Comparison of ENCODE assay signal across 12 cellular contexts in genomic region chr7:47481656-47482012, GRCh38.
DNase-seq lines count a peak whose midpoint lies in the region; ATAC-seq, FAIRE-seq and TF ChIP-seq lines count a peak whose summit lies in the region.
"Had no signal": no experiment of that assay in that cellular context is flagged by ENCODE, and none has a peak within 500 bp of the region (broad histone marks: within the 10 kb centered on the region; RNA-seq: fewer than 3 reads in every experiment).

No MANE protein-coding gene starts in this region.

- FAIRE-seq in small intestine (lab: Jason Lieb, UNC) = no peak

- H3K27me3 ChIP-seq in HCT116 (ENCODE audit: insufficient read depth, low read length) (no peaks in the 10 kb centered on the region), left lung (no peaks in the 10 kb centered on the region), small intestine (ENCODE audit: control insufficient read depth in 2 of 2, insufficient read depth in 2 of 2, low read length in 2 of 2) (no peaks in the 10 kb centered on the region)
- no peaks in the 10 kb centered on the region for H3K27me3 ChIP-seq in CD8-positive, alpha-beta memory T cell (ENCODE audit: insufficient read depth, low read length, poor library complexity, severe bottlenecking)

- H3K4me3 Mint-ChIP-seq in activated B cell treated with CpG ODN at 0.5 μM for 24 hours = peak overlapping the region; percentile 75
- no peak overlapping the region for H3K4me3 Mint-ChIP-seq in CD8-positive, alpha-beta memory T cell
- H3K4me3 Mint-ChIP-seq: T-helper 1 cell treated with Interleukin-12 subunit alpha and Interleukin-12 subunit beta and Interleukin-4 antibody, amounts not matched to agents 30 μg/mL and 1 μg/mL, for 36 hours had no signal

- H3K9me3 ChIP-seq in HCT116 (ENCODE audit: control insufficient read depth in 1 of 2, insufficient read depth in 1 of 2, low read depth in 1 of 2, low read length in 2 of 2) (no peaks in the 10 kb centered on the region), left lung (no peaks in the 10 kb centered on the region), small intestine (ENCODE audit: control insufficient read depth, low read depth) (no peaks in the 10 kb centered on the region)
- H3K9me3 ChIP-seq in CD8-positive, alpha-beta memory T cell (ENCODE audit: low read length) = no peaks in the 10 kb centered on the region

- H3K9ac ChIP-seq in HCT116 (ENCODE audit: low read length) = peak overlapping the region; percentile 16; the same call in 1 of the 2 replicates

- no TSS peak for BruUV-seq in HCT116 (replicated peaks; lab: Mats Ljungman, UMichigan)

- no peaks in the 10 kb centered on the region for H3K9me3 Mint-ChIP-seq in activated B cell treated with CpG ODN at 0.5 μM for 24 hours
- H3K9me3 Mint-ChIP-seq in CD8-positive, alpha-beta memory T cell = peaks cover 0 to 3% (median 2%) of the 10 kb centered on the region in 5 donors
- H3K9me3 Mint-ChIP-seq: T-helper 1 cell treated with Interleukin-12 subunit alpha and Interleukin-12 subunit beta and Interleukin-4 antibody, amounts not matched to agents 30 μg/mL and 1 μg/mL, for 36 hours had no signal

- H3K27ac ChIP-seq in HCT116 (ENCODE audit: low read depth, low read length) (no peak overlapping the region), left lung (peak overlapping the region; percentile 73 to 76), small intestine (ENCODE audit: low read depth in 1 of 2, low read length in 1 of 2) (peak overlapping the region; percentile 75 to 83)
- no peak overlapping the region for H3K27ac ChIP-seq in CD8-positive, alpha-beta memory T cell (ENCODE audit: low read depth, low read length)

- H4K20me1 ChIP-seq in HCT116 (ENCODE audit: insufficient read depth) = no peaks in the 10 kb centered on the region

- no peak for TF ChIP-seq RAD21 in HCT116 (IDR thresholded peaks at IDR 0.05; ENCODE audit: low read depth)

- peak overlapping the region; percentile 54 for H3K4me2 ChIP-seq in HCT116 (ENCODE audit: low read length)

- H3K9me2 ChIP-seq in HCT116 (ENCODE audit: insufficient read depth) = no peaks in the 10 kb centered on the region

- ATAC-seq in HCT116 (no peak), activated B cell treated with CpG ODN at 0.5 μM for 24 hours (ENCODE audit: low read depth) (no peak), left lung (no peak), GM18909 (IDR thresholded peaks at IDR 0.05; ENCODE audit: poor library complexity, unreplicated experiment) (no peak), HG02678 (IDR thresholded peaks at IDR 0.05; ENCODE audit: unreplicated experiment) (no peak)

- no peak overlapping the region for H2AFZ ChIP-seq in HCT116 (ENCODE audit: low read depth, low read length, poor library complexity, severe bottlenecking)

- RAD21 ChIA-PET in HCT116 (lab: Charles Lee; ENCODE audit: low non-redundant PET in 1 of 2, low total read pairs in 2 of 2, uncharacterized antibody in 2 of 2, unreplicated experiment in 2 of 2) = interaction anchor here in 1 of 2 experiments (0.7 kb wide), 1 partner anchor 36 kb away, joined by 3 read pairs; no protein-coding TSS in a partner anchor

- no peaks in the 10 kb centered on the region for H3K36me3 ChIP-seq in HCT116 (ENCODE audit: control insufficient read depth in 1 of 2, insufficient read depth in 2 of 2, low read length in 2 of 2)
- no peaks in the 10 kb centered on the region for H3K36me3 ChIP-seq in left lung
- no peaks in the 10 kb centered on the region for H3K36me3 ChIP-seq in small intestine (ENCODE audit: control insufficient read depth in 2 of 2, insufficient read depth in 2 of 2, low read length in 2 of 2)
- H3K36me3 ChIP-seq in CD8-positive, alpha-beta memory T cell (ENCODE audit: insufficient read depth, low read length) = no peaks in the 10 kb centered on the region

- peak overlapping the region; percentile 91 for H3K27ac Mint-ChIP-seq in activated B cell treated with CpG ODN at 0.5 μM for 24 hours
- no peak overlapping the region for H3K27ac Mint-ChIP-seq in CD8-positive, alpha-beta memory T cell
- H3K27ac Mint-ChIP-seq: T-helper 1 cell treated with Interleukin-12 subunit alpha and Interleukin-12 subunit beta and Interleukin-4 antibody, amounts not matched to agents 30 μg/mL and 1 μg/mL, for 36 hours had no signal

- TF ChIP-seq POLR2A in HCT116 (IDR thresholded peaks at IDR 0.05; ENCODE audit: borderline replicate concordance, extremely low read depth, insufficient read depth, insufficient read length) = no peak

- intact Hi-C loops in HCT116 (cut with micrococcal nuclease) (no loop called here), activated B cell treated with CpG ODN at 0.5 μM for 24 hours (cut with micrococcal nuclease) (loop anchor here (1.0 to 5.0 kb wide), 11 partner anchors 16 to 603 kb away; no protein-coding TSS in a partner anchor), left lung (cut with DNase I) (no loop called here)

- CTCF ChIA-PET in HCT116 (lab: Charles Lee) (no interaction called here), activated B cell treated with CpG ODN at 0.5 μM for 24 hours (lab: Charles Lee) (interaction anchor here (1.0 to 2.8 kb wide), 2 partner anchors 94 to 338 kb away, joined by 3 to 8 read pairs; no protein-coding TSS in a partner anchor)
- CTCF ChIA-PET in CD8-positive, alpha-beta memory T cell (lab: Charles Lee) = no interaction called here

- peaks cover 61% of the 10 kb centered on the region for H3K4me1 Mint-ChIP-seq in activated B cell treated with CpG ODN at 0.5 μM for 24 hours
- H3K4me1 Mint-ChIP-seq in CD8-positive, alpha-beta memory T cell = no peaks in the 10 kb centered on the region

- TF ChIP-seq CTCF in HCT116 (IDR thresholded peaks at IDR 0.05 in 2 of 3, conservative IDR thresholded peaks at IDR 0.05 in 1 of 3; ENCODE audit: borderline replicate concordance in 1 of 3, insufficient read depth in 1 of 3, low read depth in 2 of 3, low read length in 2 of 3) (no peak), activated B cell treated with CpG ODN at 0.5 μM for 24 hours (IDR thresholded peaks at IDR 0.05) (no peak), left lung (IDR thresholded peaks at IDR 0.05) (no peak)

- H3K36me3 Mint-ChIP-seq in activated B cell treated with CpG ODN at 0.5 μM for 24 hours (ENCODE audit: low read depth) = peaks cover 2% of the 10 kb centered on the region
- H3K36me3 Mint-ChIP-seq in CD8-positive, alpha-beta memory T cell = no peaks in the 10 kb centered on the region

- H3K4me1 ChIP-seq in HCT116 (ENCODE audit: control insufficient read depth in 1 of 2, insufficient read depth in 2 of 2, low read length in 2 of 2) (peaks cover 58 to 64% of the 10 kb centered on the region in 2 experiments), left lung (peaks cover 44 to 82% of the 10 kb centered on the region in 2 donors), small intestine (ENCODE audit: control insufficient read depth in 2 of 2, insufficient read depth in 1 of 2, low read depth in 1 of 2, low read length in 1 of 2) (peaks cover 7 to 10% of the 10 kb centered on the region in 2 donors)
- no peaks in the 10 kb centered on the region for H3K4me1 ChIP-seq in CD8-positive, alpha-beta memory T cell (ENCODE audit: insufficient read depth, low read length)

- no peaks in the 10 kb centered on the region for H3K79me2 ChIP-seq in HCT116 (ENCODE audit: insufficient read depth, low read length)

- POLR2A ChIA-PET in HCT116 (lab: Charles Lee) = no interaction called here
- POLR2A ChIA-PET in activated B cell treated with CpG ODN at 0.5 μM for 24 hours (lab: Charles Lee) = interaction anchor here (0.7 to 3.3 kb wide), 10 partner anchors 12 to 190 kb away, joined by 3 to 32 read pairs (median 4); partner anchors contain the start of gene TNS3
- POLR2A ChIA-PET in CD8-positive, alpha-beta memory T cell (lab: Charles Lee) = no interaction called here

- H3K4me3 ChIP-seq in HCT116 (replicated peaks in 1 of 2; ENCODE audit: low read depth in 1 of 2, low read length in 2 of 2) (peak overlapping the region in 1 of 2 experiments; percentile 39; a peak in 2 of 4 replicates), left lung (no peak overlapping the region), small intestine (ENCODE audit: low read depth in 1 of 2, low read length in 2 of 2) (no peak overlapping the region)
- H3K4me3 ChIP-seq in CD8-positive, alpha-beta memory T cell (ENCODE audit: low read length) = no peak overlapping the region

- H3K27me3 Mint-ChIP-seq in activated B cell treated with CpG ODN at 0.5 μM for 24 hours = no peaks in the 10 kb centered on the region
- H3K27me3 Mint-ChIP-seq in CD8-positive, alpha-beta memory T cell = no peaks in the 10 kb centered on the region

- WGBS in small intestine, 3 donors = 52 to 78% (median 60%) methylated on average over 7 of the region's 7 CpGs

- no peak for DNase-seq in HCT116 (ENCODE audit: low read depth, low spot score)
- DNase-seq in activated B cell treated with CpG ODN at 0.5 μM for 24 hours = no peak
- DNase-seq in left lung = no peak
- DNase-seq in small intestine = peak; percentile 56
- DNase-seq in GM19238 (ENCODE audit: insufficient read length, low spot score) = no peak
- DNase-seq in CD8-positive, alpha-beta memory T cell = no peak
- DNase-seq: activated CD8-positive, alpha-beta memory T cell treated with anti-CD3 and anti-CD28 coated beads, Interleukin-2, amount 50 U/mL, for 48 hours; caudate nucleus; NCI-H510A had no signal

TF ChIP-seq in HCT116, 20 proteins besides CTCF, POLR2A, EP300 and RAD21 (continues in another document):
- TF ChIP-seq ZNF274 (IDR thresholded peaks at IDR 0.05; ENCODE audit: low read depth, low read length) (no peak), ELF1 (IDR thresholded peaks at IDR 0.05; ENCODE audit: borderline replicate concordance, low read depth) (no peak), TCF7L2 (IDR thresholded peaks at IDR 0.05; ENCODE audit: borderline replicate concordance, extremely low read depth, insufficient read depth, insufficient read length) (no peak), EZH2 (IDR thresholded peaks at IDR 0.05) (no peak), EZH2phosphoT487 (IDR thresholded peaks at IDR 0.05; ENCODE audit: borderline replicate concordance) (no peak), EGR1 (IDR thresholded peaks at IDR 0.05; ENCODE audit: low read depth) (no peak), SP1 (IDR thresholded peaks at IDR 0.05; ENCODE audit: low read depth) (no peak), SIN3A (IDR thresholded peaks at IDR 0.05; ENCODE audit: low read depth) (no peak), CEBPB (IDR thresholded peaks at IDR 0.05; ENCODE audit: low read depth) (no peak)
- TF ChIP-seq, protein P1, sequence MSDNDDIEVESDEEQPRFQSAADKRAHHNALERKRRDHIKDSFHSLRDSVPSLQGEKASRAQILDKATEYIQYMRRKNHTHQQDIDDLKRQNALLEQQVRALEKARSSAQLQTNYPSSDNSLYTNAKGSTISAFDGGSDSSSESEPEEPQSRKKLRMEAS (IDR thresholded peaks at IDR 0.05) = no peak

Comparison
In these comparisons a context has a peak if more than half of its experiments do, and no peak if none do; other contexts are left out.
1. H3K27ac ChIP-seq: peak in left lung (2 of 2) and small intestine (2 of 2); none in HCT116 (single experiment) and CD8-positive, alpha-beta memory T cell (single experiment).